12 cellular contexts compared by ENCODE assay signal in the genomic region with DNA sequence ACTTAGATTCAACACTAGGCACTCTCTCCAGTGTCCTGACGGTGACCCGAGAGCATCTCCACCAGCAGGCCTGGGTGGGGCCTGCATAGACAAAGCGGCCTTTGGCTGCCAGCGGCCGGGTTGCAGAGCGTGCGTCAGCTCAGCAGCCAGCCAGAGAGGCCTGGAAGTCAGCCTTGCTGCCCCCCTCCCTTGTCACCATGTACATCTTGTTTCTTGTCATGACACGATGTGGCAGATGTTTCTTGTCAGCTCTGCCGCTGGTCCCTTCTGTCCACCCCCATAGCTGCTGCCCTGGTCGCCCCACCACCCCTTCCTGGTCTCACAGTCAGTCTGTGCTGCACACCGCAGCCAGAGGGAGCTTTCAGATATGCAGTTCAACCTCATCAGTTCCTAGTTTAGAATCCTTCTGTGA. TPM values are rescaled to one million over a fixed set of nuclear protein-coding genes. Genes with fewer than 3 reads are reported as not detected.
DNase-seq lines count a peak whose midpoint lies in the region; ATAC-seq, FAIRE-seq and TF ChIP-seq lines count a peak whose summit lies in the region.
"Had no signal": no experiment of that assay in that cellular context is flagged by ENCODE, and none has a peak within 500 bp of the region (broad histone marks: within the 10 kb centered on the region; RNA-seq: fewer than 3 reads in every experiment).

No MANE protein-coding gene starts in this region.

- H3K9me3 ChIP-seq in HCT116 (ENCODE audit: control insufficient read depth in 1 of 2, insufficient read depth in 1 of 2, low read depth in 1 of 2, low read length in 2 of 2): peaks cover 0 to 16% of the 10 kb centered on the region in 2 experiments; a peak in 1 of 4 replicates
- H3K9me3 ChIP-seq in HepG2 (ENCODE audit: low read length): no peaks in the 10 kb centered on the region
- H3K9me3 ChIP-seq in stomach: peaks cover 0 to 8% (median 5%) of the 10 kb centered on the region in 4 donors

- POLR2A ChIA-PET in HCT116 (lab: Charles Lee) (interaction anchor here (1.0 kb wide), 1 partner anchor 131 kb away, joined by 3 read pairs; no protein-coding TSS in a partner anchor), HepG2 (lab: Yijun Ruan, JAX) (interaction anchor here (1.1 kb wide), 1 partner anchor 134 kb away, joined by 3 read pairs; a partner anchor contains a TSS), WTC11 (lab: Charles Lee) (no interaction called here)

- no peaks in the 10 kb centered on the region for H3K36me3 Mint-ChIP-seq in progenitor cell of endocrine pancreas (ENCODE audit: insufficient read depth)
- peaks cover 18% of the 10 kb centered on the region for H3K36me3 Mint-ChIP-seq in WTC11

- no peak overlapping the region for H3K4me3 Mint-ChIP-seq in progenitor cell of endocrine pancreas (ENCODE audit: low read depth)
- H3K4me3 Mint-ChIP-seq in WTC11: no peak overlapping the region

- RAD21 ChIA-PET in HCT116 (lab: Charles Lee; ENCODE audit: low non-redundant PET in 1 of 2, low total read pairs in 2 of 2, uncharacterized antibody in 2 of 2, unreplicated experiment in 2 of 2): no interaction called here

- intact Hi-C loops in HCT116 (cut with micrococcal nuclease) (no loop called here), HepG2 (cut with micrococcal nuclease; ENCODE audit: unreplicated experiment) (no loop called here), stomach (cut with DNase I; ENCODE audit: low total_unique reads) (no loop called here)

- ATAC-seq in HCT116: no peak
- peak; percentile 90 for ATAC-seq in HepG2
- no peak for ATAC-seq in HG03108 (IDR thresholded peaks at IDR 0.05; ENCODE audit: unreplicated experiment)
- no peak for ATAC-seq in WTC11

- H3K36me3 ChIP-seq in HCT116 (ENCODE audit: control insufficient read depth in 1 of 2, insufficient read depth in 2 of 2, low read length in 2 of 2): no peaks in the 10 kb centered on the region
- no peaks in the 10 kb centered on the region for H3K36me3 ChIP-seq in HepG2 (replicated peaks in 1 of 2; ENCODE audit: control insufficient read depth in 1 of 2, insufficient read depth in 2 of 2, low read length in 2 of 2)
- H3K36me3 ChIP-seq in stomach: no peaks in the 10 kb centered on the region

- BruUV-seq in HCT116 (replicated peaks; lab: Mats Ljungman, UMichigan) (no TSS peak), HepG2 (replicated peaks; lab: Mats Ljungman, UMichigan) (no TSS peak)

- no peak overlapping the region for H3K27ac ChIP-seq in HCT116 (ENCODE audit: low read depth, low read length)
- H3K27ac ChIP-seq in HepG2 (ENCODE audit: extremely low read length, insufficient read depth, low read length): no peak overlapping the region
- H3K27ac ChIP-seq in stomach: peak overlapping the region; percentile 7 to 67 (median 49)

- H3K4me3 ChIP-seq in HCT116 (replicated peaks in 1 of 2; ENCODE audit: low read depth in 1 of 2, low read length in 2 of 2): no peak overlapping the region
- no peak overlapping the region for H3K4me3 ChIP-seq in epithelial cell of esophagus (ENCODE audit: low read length)
- peak overlapping the region in 2 of 3 experiments; percentile 22 to 63; a peak in 2 of 6 replicates for H3K4me3 ChIP-seq in HepG2 (replicated peaks in 1 of 3; ENCODE audit: insufficient read depth in 1 of 3, low read depth in 2 of 3, low read length in 3 of 3)
- no peak overlapping the region for H3K4me3 ChIP-seq in stomach

- H3K9me2 ChIP-seq in HCT116 (ENCODE audit: insufficient read depth): no peaks in the 10 kb centered on the region

- H2AFZ ChIP-seq in HCT116 (ENCODE audit: low read depth, low read length, poor library complexity, severe bottlenecking): no peak overlapping the region
- no peak overlapping the region for H2AFZ ChIP-seq in HepG2 (ENCODE audit: low read length)

- H3K27ac Mint-ChIP-seq in progenitor cell of endocrine pancreas (no peak overlapping the region), WTC11 (no peak overlapping the region)

- TF ChIP-seq POLR2A in HCT116 (IDR thresholded peaks at IDR 0.05; ENCODE audit: borderline replicate concordance, extremely low read depth, insufficient read depth, insufficient read length) (no peak), HepG2 (IDR thresholded peaks at IDR 0.05; ENCODE audit: insufficient read depth in 1 of 2, low read depth in 2 of 2, low read length in 2 of 2) (no peak), stomach (IDR thresholded peaks at IDR 0.05) (no peak)

- H3K4me1 ChIP-seq in HCT116 (ENCODE audit: control insufficient read depth in 1 of 2, insufficient read depth in 2 of 2, low read length in 2 of 2) (peaks cover 0 to 20% of the 10 kb centered on the region in 2 experiments; a peak in 2 of 4 replicates), HepG2 (ENCODE audit: insufficient read depth, low read length) (peaks cover 35% of the 10 kb centered on the region), stomach (peaks cover 0 to 6% (median 0%) of the 10 kb centered on the region in 4 donors)

- H4K20me1 ChIP-seq in HCT116 (ENCODE audit: insufficient read depth): no peaks in the 10 kb centered on the region
- H4K20me1 ChIP-seq in HepG2 (ENCODE audit: insufficient read depth, low read length): no peaks in the 10 kb centered on the region

- H3K79me2 ChIP-seq in HCT116 (ENCODE audit: insufficient read depth, low read length): no peaks in the 10 kb centered on the region
- H3K79me2 ChIP-seq in HepG2 (ENCODE audit: insufficient read depth, low read length): no peaks in the 10 kb centered on the region

- DNase-seq in HCT116 (ENCODE audit: low read depth, low spot score): no peak
- DNase-seq in epithelial cell of esophagus (ENCODE audit: low read depth): no peak
- peak; percentile 50 for DNase-seq in HepG2 (ENCODE audit: low spot score)
- DNase-seq in stomach: no peak
- DNase-seq in progenitor cell of endocrine pancreas (ENCODE audit: low spot score, unreplicated experiment): no peak
- DNase-seq in WTC11 (ENCODE audit: low spot score): no peak
- no peak for DNase-seq in activated CD4-positive, alpha-beta T cell treated with anti-CD3 and anti-CD28 coated beads for 4 hours
- DNase-seq: activated CD4-positive, alpha-beta T cell treated with anti-CD3 and anti-CD28 coated beads, Interleukin-2, amount 50 U/mL, for 1 hour had no signal

- H3K9me3 Mint-ChIP-seq in progenitor cell of endocrine pancreas (ENCODE audit: low read depth) (peaks cover 2% of the 10 kb centered on the region), WTC11 (peaks cover 21% of the 10 kb centered on the region)

- H3K27me3 Mint-ChIP-seq in progenitor cell of endocrine pancreas: no peaks in the 10 kb centered on the region
- no peaks in the 10 kb centered on the region; the same call in 1 of the 2 replicates for H3K27me3 Mint-ChIP-seq in WTC11 (ENCODE audit: low read depth)

- H3K27me3 ChIP-seq in HCT116 (ENCODE audit: insufficient read depth, low read length) (no peaks in the 10 kb centered on the region), HepG2 (ENCODE audit: control insufficient read depth in 1 of 2, insufficient read depth in 2 of 2, low read length in 2 of 2) (peaks cover 0 to 23% of the 10 kb centered on the region in 2 experiments; a peak in 2 of 5 replicates), stomach (no peaks in the 10 kb centered on the region)

- TF ChIP-seq RAD21 in HCT116 (IDR thresholded peaks at IDR 0.05; ENCODE audit: low read depth) (peak; percentile 52; the same call in 1 of the 2 replicates), HepG2 (CRISPR knock-in tag; IDR thresholded peaks at IDR 0.05) (no peak)

- no peak for TF ChIP-seq CTCF in HCT116 (IDR thresholded peaks at IDR 0.05 in 2 of 3, conservative IDR thresholded peaks at IDR 0.05 in 1 of 3; ENCODE audit: borderline replicate concordance in 1 of 3, insufficient read depth in 1 of 3, low read depth in 2 of 3, low read length in 2 of 3)
- TF ChIP-seq CTCF in epithelial cell of esophagus (IDR thresholded peaks at IDR 0.05; ENCODE audit: insufficient read depth, low read depth, low read length, missing control alignments): peak; percentile 38
- peak; percentile 65 for TF ChIP-seq CTCF in HepG2 (CRISPR knock-in tag; IDR thresholded peaks at IDR 0.05)
- no peak for TF ChIP-seq CTCF in stomach (IDR thresholded peaks at IDR 0.05)
- no peak for TF ChIP-seq CTCF in progenitor cell of endocrine pancreas (IDR thresholded peaks at IDR 0.05; ENCODE audit: unreplicated experiment)
- no peak for TF ChIP-seq CTCF in WTC11 (IDR thresholded peaks at IDR 0.05)

- CTCF ChIA-PET in HCT116 (lab: Charles Lee) (no interaction called here), HepG2 (lab: Yijun Ruan, JAX; ENCODE audit: low intra/inter-chr PET ratio, low total read pairs) (no interaction called here), WTC11 (lab: Charles Lee) (interaction anchor here (0.5 to 1.0 kb wide), 3 partner anchors 12 to 26 kb away, joined by 3 to 4 read pairs (median 3); no protein-coding TSS in a partner anchor)

- TF ChIP-seq EP300 in HepG2 (IDR thresholded peaks at IDR 0.05; ENCODE audit: low read depth in 2 of 2, low read length in 2 of 2): no peak
- no peak for TF ChIP-seq EP300 in HepG2 (CRISPR knock-in tag; IDR thresholded peaks at IDR 0.05; ENCODE audit: borderline replicate concordance)
- TF ChIP-seq EP300 in stomach (IDR thresholded peaks at IDR 0.05): no peak

- H3K9ac ChIP-seq in HCT116 (ENCODE audit: low read length) (no peak overlapping the region), HepG2 (ENCODE audit: insufficient read depth, low read depth, low read length) (peak overlapping the region; percentile 26; the same call in 1 of the 2 replicates)

- in situ Hi-C loops in HepG2 (cut with HindIII; ENCODE audit: extremely low pct_ligation_motif_present, low pct_unique_long_range_greater_than_20kb): no loop called here

- H3K4me2 ChIP-seq in HCT116 (ENCODE audit: low read length) (no peak overlapping the region), HepG2 (ENCODE audit: low read depth, low read length) (peak overlapping the region; percentile 63)

- no peak for FAIRE-seq in HepG2 (lab: Jason Lieb, UNC)
- FAIRE-seq: G401.6, GM19239, islet of Langerhans had no signal

- 3% methylated on average over 4 of the region's 11 CpGs for WGBS in HepG2 (ENCODE audit: low lambda C conversion rate)
- 61 to 74% (median 70%) methylated on average over 8 to 11 of the region's 11 CpGs for WGBS in stomach, 5 donors

- H3K4me1 Mint-ChIP-seq in progenitor cell of endocrine pancreas (ENCODE audit: low read depth) (no peaks in the 10 kb centered on the region), WTC11 (peaks cover 14% of the 10 kb centered on the region)

RNA-seq across cellular contexts. Expression of a gene that starts 33.1 kb away (rescaled TPM):
- total RNA-seq in HCT116 (2021; ENCODE audit: unreplicated experiment) (20.1 TPM), HepG2 (2016; rRNA removed; fragmentation: Illumina TruSeq; extraction: Trizol) (0.20 and 0.35 TPM in 2 replicates), stomach (10 to 100 TPM; 10.1 to 84.6 (median 29.6) TPM), progenitor cell of endocrine pancreas (6.0 and 7.7 TPM in 2 replicates), WTC11 (2021) (10.6 to 11.1 TPM (median 10.6 TPM) in 3 replicates)
- polyA plus RNA-seq in HCT116 (2012): 18.7 and 19.9 TPM in 2 replicates
- total RNA-seq in HepG2 (2016; cell fraction: cytosol; rRNA removed; fragmentation: Illumina TruSeq; extraction: Trizol; ENCODE audit: low read depth): not detected in 2 replicates
- total RNA-seq in HepG2 (2016; cell fraction: insoluble cytoplasmic fraction; rRNA removed; fragmentation: Illumina TruSeq; extraction: Trizol): 0.27 and 0.30 TPM in 2 replicates
- 0.09 and 0.21 TPM in 2 replicates for total RNA-seq in HepG2 (2016; cell fraction: membrane; rRNA removed; fragmentation: Illumina TruSeq; extraction: Trizol)
- 0.31 and 1.4 TPM in 2 replicates for total RNA-seq in HepG2 (2016; cell fraction: nucleus; rRNA removed; fragmentation: Illumina TruSeq; extraction: Trizol)
- polyA plus RNA-seq in HepG2 (2011; rRNA removed) (4.9 and 7.1 TPM in 2 replicates), stomach (10 to 100 TPM; 28.6 to 46.3 (median 29.8) TPM)
- polyA plus RNA-seq in HepG2 (2011; cell fraction: cytosol; rRNA removed): 3.6 and 4.4 TPM in 2 replicates
- 22.7 and 23.8 TPM in 2 replicates for polyA plus RNA-seq in HepG2 (2011; cell fraction: nucleus; rRNA removed)
- polyA plus RNA-seq in HepG2 (2012): 5.5 and 5.7 TPM in 2 replicates
- 0.09 and 0.23 TPM in 2 replicates for polyA plus RNA-seq in HepG2 (2016; cell fraction: cytosol; fragmentation: Illumina TruSeq; extraction: Trizol; ENCODE audit: low read depth)
- 0.35 and 0.53 TPM in 2 replicates for polyA plus RNA-seq in HepG2 (2016; cell fraction: insoluble cytoplasmic fraction; fragmentation: Illumina TruSeq; extraction: Trizol; ENCODE audit: low read depth)
- 0.08 and 0.19 TPM in 2 replicates for polyA plus RNA-seq in HepG2 (2016; cell fraction: membrane; fragmentation: Illumina TruSeq; extraction: Trizol; ENCODE audit: low read depth)
- polyA plus RNA-seq in HepG2 (2016; cell fraction: nucleus; fragmentation: Illumina TruSeq; extraction: Trizol; ENCODE audit: insufficient read depth, low read depth): 1.6 TPM in 2 replicates
- 7.2 and 8.5 TPM in 2 replicates for polyA minus RNA-seq in HepG2 (2011; rRNA and poly(A)+ RNA removed; ENCODE audit: low replicate concordance)
- polyA minus RNA-seq in HepG2 (2011; cell fraction: cytosol; rRNA and poly(A)+ RNA removed): 1.2 and 2.1 TPM in 2 replicates
- polyA minus RNA-seq in HepG2 (2011; cell fraction: nucleus; rRNA and poly(A)+ RNA removed): 6.5 and 7.6 TPM in 2 replicates

RNA-seq across cellular contexts. Expression of a gene that starts 59.2 kb away (rescaled TPM):
- total RNA-seq in HCT116 (2021; ENCODE audit: unreplicated experiment): 13.1 TPM
- polyA plus RNA-seq in HCT116 (2012): 15.7 and 16.0 TPM in 2 replicates
- total RNA-seq in HepG2 (2016; rRNA removed; fragmentation: Illumina TruSeq; extraction: Trizol): 0.65 and 1.4 TPM in 2 replicates
- 0.26 and 0.30 TPM in 2 replicates for total RNA-seq in HepG2 (2016; cell fraction: cytosol; rRNA removed; fragmentation: Illumina TruSeq; extraction: Trizol; ENCODE audit: low read depth)
- total RNA-seq in HepG2 (2016; cell fraction: insoluble cytoplasmic fraction; rRNA removed; fragmentation: Illumina TruSeq; extraction: Trizol): 1.0 and 1.1 TPM in 2 replicates
- total RNA-seq in HepG2 (2016; cell fraction: membrane; rRNA removed; fragmentation: Illumina TruSeq; extraction: Trizol): 0.76 and 1.4 TPM in 2 replicates
- 1.7 and 2.0 TPM in 2 replicates for total RNA-seq in HepG2 (2016; cell fraction: nucleus; rRNA removed; fragmentation: Illumina TruSeq; extraction: Trizol)
- polyA plus RNA-seq in HepG2 (2011; rRNA removed): 10.1 and 12.8 TPM in 2 replicates
- polyA plus RNA-seq in HepG2 (2011; cell fraction: cytosol; rRNA removed): 12.7 and 12.9 TPM in 2 replicates
- 37.3 and 38.1 TPM in 2 replicates for polyA plus RNA-seq in HepG2 (2011; cell fraction: nucleus; rRNA removed)
- 11.5 and 12.7 TPM in 2 replicates for polyA plus RNA-seq in HepG2 (2012)
- 0.15 and 0.27 TPM in 2 replicates for polyA plus RNA-seq in HepG2 (2016; cell fraction: cytosol; fragmentation: Illumina TruSeq; extraction: Trizol; ENCODE audit: low read depth)
- 0.72 and 0.85 TPM in 2 replicates for polyA plus RNA-seq in HepG2 (2016; cell fraction: insoluble cytoplasmic fraction; fragmentation: Illumina TruSeq; extraction: Trizol; ENCODE audit: low read depth)
- polyA plus RNA-seq in HepG2 (2016; cell fraction: membrane; fragmentation: Illumina TruSeq; extraction: Trizol; ENCODE audit: low read depth): 0.63 and 0.68 TPM in 2 replicates
- 3.3 and 3.9 TPM in 2 replicates for polyA plus RNA-seq in HepG2 (2016; cell fraction: nucleus; fragmentation: Illumina TruSeq; extraction: Trizol; ENCODE audit: insufficient read depth, low read depth)
- polyA minus RNA-seq in HepG2 (2011; rRNA and poly(A)+ RNA removed; ENCODE audit: low replicate concordance): 2.3 and 28.2 TPM in 2 replicates
- 13.6 and 16.1 TPM in 2 replicates for polyA minus RNA-seq in HepG2 (2011; cell fraction: cytosol; rRNA and poly(A)+ RNA removed)
- 7.7 and 9.6 TPM in 2 replicates for polyA minus RNA-seq in HepG2 (2011; cell fraction: nucleus; rRNA and poly(A)+ RNA removed)
- total RNA-seq in stomach: 10 to 100 TPM in 2 of 5 donors, 1 to 10 TPM in 3; 1.2 to 58.5 (median 9.5) TPM
- polyA plus RNA-seq in stomach: 1 to 10 TPM; 3.6 to 4.1 (median 3.6) TPM
- total RNA-seq in progenitor cell of endocrine pancreas: 6.7 and 7.1 TPM in 2 replicates
- 6.8 to 9.2 TPM (median 7.7 TPM) in 3 replicates for total RNA-seq in WTC11 (2021)

Comparison
In these comparisons a context has a peak if more than half of its experiments do, and no peak if none do; other contexts are left out.
1. H3K27ac ChIP-seq: peak in stomach (5 of 5); none in HCT116 (single experiment) and HepG2 (single experiment).
2. H3K4me3 ChIP-seq: peak in HepG2 (2 of 3); none in HCT116 (0 of 2), epithelial cell of esophagus (single experiment) and stomach (0 of 4).
3. CTCF ChIP-seq: peak in epithelial cell of esophagus (single experiment) and HepG2 (single experiment); none in HCT116 (0 of 3), stomach (0 of 7), progenitor cell of endocrine pancreas (single experiment) and WTC11 (single experiment).